Comparison of ENCODE assay signal across 8 cellular contexts in the genomic region with DNA sequence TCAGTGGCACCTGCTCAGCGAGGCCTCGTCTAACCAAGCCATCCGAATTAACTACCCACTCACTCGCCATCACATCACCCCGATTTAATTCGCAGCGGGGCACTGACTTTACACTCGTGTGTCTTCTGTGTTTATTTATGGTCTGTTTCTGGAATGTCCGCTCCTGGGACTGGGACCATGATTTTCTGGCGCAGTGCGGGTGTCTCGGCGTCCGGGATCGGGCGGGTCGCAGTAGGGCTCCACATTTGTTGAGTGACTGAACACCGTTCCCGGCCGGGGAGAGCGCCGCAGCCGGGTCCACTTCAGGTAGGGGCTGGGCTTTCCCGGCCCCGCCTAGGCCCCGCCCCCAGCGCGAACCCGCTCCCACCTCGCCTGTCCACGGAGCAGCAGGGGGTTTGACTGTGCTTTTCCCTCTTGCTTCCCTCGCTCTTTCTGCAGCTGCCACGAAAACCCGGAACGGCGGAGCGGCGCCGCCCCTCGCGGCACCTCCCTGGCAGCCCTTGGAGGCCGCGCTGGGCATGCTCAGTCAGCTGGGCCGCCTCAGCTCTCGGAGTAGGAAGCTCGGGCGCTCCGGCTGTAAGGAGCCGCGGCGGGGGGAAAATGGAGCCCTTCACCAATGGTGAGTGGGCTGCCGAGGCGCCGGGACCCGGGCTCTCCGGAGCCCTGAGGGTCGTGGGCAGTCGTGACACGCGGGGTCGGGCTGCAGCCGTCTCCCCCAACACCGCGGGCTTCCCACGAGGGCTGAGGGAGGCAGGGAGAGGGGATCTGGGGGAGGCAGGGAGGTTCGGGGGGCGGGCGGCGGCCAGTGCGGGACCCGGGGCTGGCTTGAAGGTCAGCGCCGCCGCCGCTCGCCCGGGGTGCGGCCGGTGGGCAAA. TPM values are rescaled to one million over a fixed set of nuclear protein-coding genes. Genes with fewer than 3 reads are reported as not detected.
DNase-seq lines count a peak whose midpoint lies in the region; ATAC-seq, FAIRE-seq and TF ChIP-seq lines count a peak whose summit lies in the region.

A gene (plus strand): TSS at position 525 of the 875 bp plus-strand sequence. CDS start 76 bp downstream, at position 601.

- H4K20me1 ChIP-seq in BLaER1 treated with 17β-estradiol and CSF1 and Interleukin-3, amounts not matched to agents 10 nM and 100 nM: peaks cover 0 to 35% (median 11%) of the 10 kb centered on the region in 11 experiments; a peak in 12 of 22 replicates
- H4K20me1 ChIP-seq in HepG2 (ENCODE audit: insufficient read depth, low read length): no peaks in the 10 kb centered on the region

- peak; percentile 90 for DNase-seq in NCI-H748 treated with DMSO at 0.1 percent for 48 hours (lab: John Stamatoyannopoulos, UW)
- DNase-seq in activated CD4-positive, alpha-beta T cell treated with anti-CD3 and anti-CD28 coated beads, Interleukin-2, amount 50 U/mL, for 4 hours: peak; percentile 91 to 92
- peak; percentile 98 for DNase-seq in dermis blood vessel endothelial cell
- DNase-seq in HepG2 (ENCODE audit: low spot score): peak; percentile 93
- peak; percentile 93 for DNase-seq in stimulated activated CD4-positive, alpha-beta T cell treated with anti-CD3 and anti-CD28 coated beads, Interleukin-4, amount 100 ng/mL, for 1 hour

- H3K4me2 ChIP-seq in BLaER1 treated with 17β-estradiol and CSF1 and Interleukin-3, amounts not matched to agents 10 nM and 100 nM: peak within 1 kb of the TSS; percentile 82 to 97 (median 90)
- peak within 1 kb of the TSS; percentile 91 for H3K4me2 ChIP-seq in HepG2 (ENCODE audit: low read depth, low read length)

- under 1% methylated on average over 20 of the region's 79 CpGs for WGBS in HepG2 (ENCODE audit: low lambda C conversion rate)

- H3K79me2 ChIP-seq in HepG2 (ENCODE audit: insufficient read depth, low read length): peaks cover 38% of the 10 kb centered on the region

- TF ChIP-seq EP300 in HepG2 (IDR thresholded peaks at IDR 0.05; ENCODE audit: low read depth in 2 of 2, low read length in 2 of 2) (peak in 1 of 2 experiments; percentile 63; a peak in 3 of 4 replicates), HepG2 (CRISPR knock-in tag; IDR thresholded peaks at IDR 0.05; ENCODE audit: borderline replicate concordance) (peak; percentile 36; the same call in 1 of the 2 replicates)

- peak; percentile 24; the same call in 1 of the 2 replicates for TF ChIP-seq CTCF in HepG2 (CRISPR knock-in tag; IDR thresholded peaks at IDR 0.05)

- peaks cover 0 to 5% (median 0%) of the 10 kb centered on the region in 11 experiments; a peak in 4 of 22 replicates for H3K36me3 ChIP-seq in BLaER1 treated with 17β-estradiol and CSF1 and Interleukin-3, amounts not matched to agents 10 nM and 100 nM
- no peaks in the 10 kb centered on the region for H3K36me3 ChIP-seq in HepG2 (replicated peaks in 1 of 2; ENCODE audit: control insufficient read depth in 1 of 2, insufficient read depth in 2 of 2, low read length in 2 of 2)

- peak within 1 kb of the TSS; percentile 64 for H2AFZ ChIP-seq in HepG2 (ENCODE audit: low read length)

- peak; percentile 13; the same call in 1 of the 2 replicates for TF ChIP-seq RAD21 in HepG2 (CRISPR knock-in tag; IDR thresholded peaks at IDR 0.05)

- H3K27ac ChIP-seq in BLaER1 treated with 17β-estradiol and CSF1 and Interleukin-3, amounts not matched to agents 10 nM and 100 nM: peak within 1 kb of the TSS; percentile 80 to 98 (median 95)
- peak within 1 kb of the TSS; percentile 95 for H3K27ac ChIP-seq in HepG2 (ENCODE audit: extremely low read length, insufficient read depth, low read length)

- TF ChIP-seq POLR2A in HepG2 (IDR thresholded peaks at IDR 0.05; ENCODE audit: insufficient read depth in 1 of 2, low read depth in 2 of 2, low read length in 2 of 2): peak in 1 of 2 experiments; percentile 43; a peak in 1 of 4 replicates

- H3K4me1 ChIP-seq in BLaER1 treated with 17β-estradiol and CSF1 and Interleukin-3, amounts not matched to agents 10 nM and 100 nM: peaks cover 41 to 61% (median 50%) of the 10 kb centered on the region in 10 experiments
- H3K4me1 ChIP-seq in HepG2 (ENCODE audit: insufficient read depth, low read length): peaks cover 31% of the 10 kb centered on the region

- H3K9ac ChIP-seq in BLaER1 treated with 17β-estradiol and CSF1 and Interleukin-3, amounts not matched to agents 10 nM and 100 nM: peak within 1 kb of the TSS; percentile 89 to 97 (median 92)
- H3K9ac ChIP-seq in HepG2 (ENCODE audit: insufficient read depth, low read depth, low read length): peak within 1 kb of the TSS; percentile 78

- POLR2A ChIA-PET in HepG2 (lab: Yijun Ruan, JAX): interaction anchor here (0.7 to 1.6 kb wide), 4 partner anchors 60 to 248 kb away, joined by 3 to 19 read pairs (median 8); a partner anchor contains a TSS

- no TSS peak for BruUV-seq in HepG2 (replicated peaks; lab: Mats Ljungman, UMichigan)

- H3K27me3 ChIP-seq in BLaER1 treated with 17β-estradiol and CSF1 and Interleukin-3, amounts not matched to agents 10 nM and 100 nM: no peaks in the 10 kb centered on the region
- H3K27me3 ChIP-seq in HepG2 (ENCODE audit: control insufficient read depth in 1 of 2, insufficient read depth in 2 of 2, low read length in 2 of 2): no peaks in the 10 kb centered on the region

- peak within 1 kb of the TSS; percentile 74 to 90 (median 78) for H3K4me3 ChIP-seq in BLaER1 treated with 17β-estradiol and CSF1 and Interleukin-3, amounts not matched to agents 10 nM and 100 nM
- H3K4me3 ChIP-seq in HepG2 (replicated peaks in 1 of 3; ENCODE audit: insufficient read depth in 1 of 3, low read depth in 2 of 3, low read length in 3 of 3): peak within 1 kb of the TSS; percentile 68 to 84 (median 73)

- H3K9me3 ChIP-seq in BLaER1 treated with 17β-estradiol and CSF1 and Interleukin-3, amounts not matched to agents 10 nM and 100 nM (replicated peaks in 1 of 11): no peaks in the 10 kb centered on the region
- H3K9me3 ChIP-seq in HepG2 (ENCODE audit: low read length): no peaks in the 10 kb centered on the region

- intact Hi-C loops in HepG2 (cut with micrococcal nuclease; ENCODE audit: unreplicated experiment): loop anchor here (1.0 to 5.0 kb wide), 5 partner anchors 62 to 227 kb away; a partner anchor contains a TSS

- FAIRE-seq in HepG2 (lab: Jason Lieb, UNC): peak; percentile 78

- ATAC-seq in GM19372 (IDR thresholded peaks at IDR 0.05; ENCODE audit: low read depth, unreplicated experiment): peak; percentile 42
- ATAC-seq in HG03558 (IDR thresholded peaks at IDR 0.05; ENCODE audit: extremely low read depth, unreplicated experiment): peak; percentile 24
- peak; percentile 82 for ATAC-seq in HepG2

- in situ Hi-C loops in HepG2 (cut with HindIII; ENCODE audit: extremely low pct_ligation_motif_present, low pct_unique_long_range_greater_than_20kb): no loop called here

- CTCF ChIA-PET in HepG2 (lab: Yijun Ruan, JAX; ENCODE audit: low intra/inter-chr PET ratio, low total read pairs): no interaction called here

TF ChIP-seq in HepG2, 621 proteins besides CTCF, POLR2A, EP300 and RAD21 (continues in another document):
- TF ChIP-seq ZNF746 (CRISPR knock-in tag; IDR thresholded peaks at IDR 0.05): peak; percentile 75; the same call in 1 of the 2 replicates
- TF ChIP-seq ZNF879 (CRISPR knock-in tag; IDR thresholded peaks at IDR 0.05): peak; percentile 54; the same call in 1 of the 2 replicates
- no peak for TF ChIP-seq NONO (IDR thresholded peaks at IDR 0.05)
- TF ChIP-seq NONO (CRISPR knock-in tag; conservative IDR thresholded peaks at IDR 0.05): peak; percentile 83; the same call in 1 of the 2 replicates
- peak; percentile 66 for TF ChIP-seq ZNF441 (CRISPR knock-in tag; IDR thresholded peaks at IDR 0.05; ENCODE audit: borderline replicate concordance)

RNA-seq across cellular contexts. Expression of the gene that starts here (rescaled TPM):
- total RNA-seq in dermis blood vessel endothelial cell: 48.3 and 57.9 TPM in 2 replicates
- 14.7 and 16.9 TPM in 2 replicates for total RNA-seq in HepG2 (2016; rRNA removed; fragmentation: Illumina TruSeq; extraction: Trizol)
- 3.6 and 4.1 TPM in 2 replicates for total RNA-seq in HepG2 (2016; cell fraction: cytosol; rRNA removed; fragmentation: Illumina TruSeq; extraction: Trizol; ENCODE audit: low read depth)
- 13.0 and 16.4 TPM in 2 replicates for total RNA-seq in HepG2 (2016; cell fraction: insoluble cytoplasmic fraction; rRNA removed; fragmentation: Illumina TruSeq; extraction: Trizol)
- total RNA-seq in HepG2 (2016; cell fraction: membrane; rRNA removed; fragmentation: Illumina TruSeq; extraction: Trizol): 5.2 and 6.3 TPM in 2 replicates
- total RNA-seq in HepG2 (2016; cell fraction: nucleus; rRNA removed; fragmentation: Illumina TruSeq; extraction: Trizol): 30.4 and 33.6 TPM in 2 replicates
- 6.3 and 8.0 TPM in 2 replicates for polyA plus RNA-seq in HepG2 (2011; rRNA removed)
- 2.5 and 4.3 TPM in 2 replicates for polyA plus RNA-seq in HepG2 (2011; cell fraction: cytosol; rRNA removed)
- polyA plus RNA-seq in HepG2 (2011; cell fraction: nucleus; rRNA removed): 5.2 and 6.1 TPM in 2 replicates
- 4.0 and 4.9 TPM in 2 replicates for polyA plus RNA-seq in HepG2 (2012)
- polyA plus RNA-seq in HepG2 (2016; cell fraction: cytosol; fragmentation: Illumina TruSeq; extraction: Trizol; ENCODE audit: low read depth): 0.58 and 0.62 TPM in 2 replicates
- 4.3 and 4.8 TPM in 2 replicates for polyA plus RNA-seq in HepG2 (2016; cell fraction: insoluble cytoplasmic fraction; fragmentation: Illumina TruSeq; extraction: Trizol; ENCODE audit: low read depth)
- polyA plus RNA-seq in HepG2 (2016; cell fraction: membrane; fragmentation: Illumina TruSeq; extraction: Trizol; ENCODE audit: low read depth): 1.1 and 1.2 TPM in 2 replicates
- polyA plus RNA-seq in HepG2 (2016; cell fraction: nucleus; fragmentation: Illumina TruSeq; extraction: Trizol; ENCODE audit: insufficient read depth, low read depth): 12.2 and 12.9 TPM in 2 replicates
- 16.3 and 19.2 TPM in 2 replicates for polyA minus RNA-seq in HepG2 (2011; rRNA and poly(A)+ RNA removed; ENCODE audit: low replicate concordance)
- polyA minus RNA-seq in HepG2 (2011; cell fraction: cytosol; rRNA and poly(A)+ RNA removed): 15.2 and 19.8 TPM in 2 replicates
- polyA minus RNA-seq in HepG2 (2011; cell fraction: nucleus; rRNA and poly(A)+ RNA removed): 39.9 and 46.0 TPM in 2 replicates

Comparison
In these comparisons a context has a peak if more than half of its experiments do, and no peak if none do; other contexts are left out.
1. Peak in every context shown above with its lines: DNase-seq, ATAC-seq, H3K4me3 ChIP-seq and H3K27ac ChIP-seq.
2. ATAC-seq: peak in every context shown above with its lines; median percentile 82 in HepG2; 42 in GM19372; 24 in HG03558.